In the genomic region with DNA sequence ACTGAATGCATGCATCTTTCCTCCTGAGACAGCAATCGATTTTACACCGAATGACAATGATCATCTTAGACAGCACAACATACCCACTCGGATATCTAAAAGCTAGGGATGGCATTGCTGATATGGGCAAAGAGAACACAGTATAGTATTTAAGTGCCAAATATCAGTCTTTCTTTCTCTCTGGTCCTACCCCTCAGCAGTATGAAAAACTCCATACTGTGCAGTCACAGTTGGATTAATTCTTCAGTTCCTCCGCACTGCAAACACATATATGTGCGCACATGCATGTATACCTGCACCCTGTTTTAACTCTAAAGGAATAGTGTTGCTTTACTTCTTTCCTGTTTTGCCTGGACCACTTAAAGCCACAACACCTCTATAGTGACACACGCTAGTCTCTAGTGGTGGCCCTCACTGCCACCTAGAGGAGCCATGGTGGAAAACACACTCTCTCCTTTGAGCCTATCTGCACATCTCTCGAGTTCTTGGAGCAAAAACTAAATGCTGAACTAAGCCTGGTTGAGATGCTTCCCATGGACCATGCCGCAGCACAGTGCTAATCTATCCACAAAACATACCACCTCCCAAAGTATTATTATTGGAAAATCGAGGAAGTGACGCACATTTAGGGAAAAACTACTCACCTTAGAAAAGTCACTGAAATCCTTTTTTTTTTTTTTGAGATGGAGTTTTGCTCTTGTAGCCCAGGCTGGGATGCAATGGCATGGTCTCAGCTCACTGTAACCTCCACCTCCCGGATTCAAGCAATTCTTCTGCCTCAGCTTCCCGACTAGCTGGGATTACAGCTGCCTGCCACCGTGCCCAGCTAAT, we compare ENCODE assay signal across 1 cellular context.
TF ChIP-seq lines count a peak whose summit lies in the region.

No MANE protein-coding gene starts in this region.

TF ChIP-seq in K562, 482 proteins besides CTCF, POLR2A, EP300 and RAD21:
- TF ChIP-seq, protein P1, sequence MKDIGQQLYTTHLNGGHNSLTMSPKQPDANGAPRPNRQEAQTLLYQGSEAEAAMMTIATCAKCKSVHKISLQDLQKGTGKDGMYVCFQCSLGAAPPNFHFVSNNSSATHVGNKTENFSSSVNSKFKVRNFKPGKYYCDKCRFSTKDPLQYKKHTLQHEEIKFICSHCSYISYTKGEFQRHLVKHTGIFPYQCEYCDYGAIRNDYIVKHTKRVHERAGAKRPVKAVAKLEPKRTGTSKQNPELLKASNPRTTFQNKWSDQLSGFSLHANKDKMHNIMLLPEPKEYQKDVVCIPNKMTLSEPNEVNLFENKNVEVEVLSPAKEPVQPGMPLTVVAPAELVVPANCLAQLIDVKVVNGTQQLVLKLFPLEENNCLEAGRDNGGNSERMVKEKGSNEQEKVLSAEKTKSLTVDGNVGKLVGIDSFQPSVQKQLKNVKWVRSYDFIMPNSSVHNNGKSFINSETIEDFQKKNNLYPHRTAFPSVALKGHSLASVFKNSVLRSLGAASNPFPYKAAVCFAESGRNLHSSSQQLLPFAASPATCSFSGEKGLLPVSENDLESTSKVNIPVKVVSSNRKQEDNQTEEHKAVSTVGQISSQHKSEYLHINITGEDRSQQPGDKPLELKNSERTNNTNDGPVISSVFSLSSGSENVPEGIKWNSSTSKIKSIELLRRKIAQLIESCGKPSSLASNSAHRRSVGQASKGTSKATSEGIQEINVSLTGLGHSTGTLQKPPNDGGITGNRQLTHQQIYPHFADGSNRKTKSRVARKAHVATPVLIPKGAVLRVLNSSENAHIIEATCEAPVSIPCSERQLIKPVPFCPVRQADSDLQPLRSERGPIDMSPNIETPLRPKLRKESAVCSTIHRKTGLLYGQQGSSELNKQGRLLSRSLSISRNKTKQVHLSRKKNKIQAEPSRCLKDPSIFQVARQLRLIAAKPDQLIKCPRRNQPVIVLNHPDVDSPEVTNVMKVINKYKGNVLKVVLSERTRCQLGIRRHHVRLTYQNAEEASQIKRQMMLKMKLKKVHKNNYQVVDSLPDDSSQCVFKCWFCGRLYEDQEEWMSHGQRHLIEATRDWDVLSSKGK (CRISPR knock-in tag; IDR thresholded peaks at IDR 0.05): no peak
- peak; percentile 82 for TF ChIP-seq GATA2 (CRISPR knock-in tag; IDR thresholded peaks at IDR 0.05)
- no peak for TF ChIP-seq DNMT1 (IDR thresholded peaks at IDR 0.05)
- TF ChIP-seq ZNF444 (CRISPR knock-in tag; IDR thresholded peaks at IDR 0.05): no peak
- no peak for TF ChIP-seq ZNF431 (CRISPR knock-in tag; IDR thresholded peaks at IDR 0.05)
- TF ChIP-seq, protein P2, sequence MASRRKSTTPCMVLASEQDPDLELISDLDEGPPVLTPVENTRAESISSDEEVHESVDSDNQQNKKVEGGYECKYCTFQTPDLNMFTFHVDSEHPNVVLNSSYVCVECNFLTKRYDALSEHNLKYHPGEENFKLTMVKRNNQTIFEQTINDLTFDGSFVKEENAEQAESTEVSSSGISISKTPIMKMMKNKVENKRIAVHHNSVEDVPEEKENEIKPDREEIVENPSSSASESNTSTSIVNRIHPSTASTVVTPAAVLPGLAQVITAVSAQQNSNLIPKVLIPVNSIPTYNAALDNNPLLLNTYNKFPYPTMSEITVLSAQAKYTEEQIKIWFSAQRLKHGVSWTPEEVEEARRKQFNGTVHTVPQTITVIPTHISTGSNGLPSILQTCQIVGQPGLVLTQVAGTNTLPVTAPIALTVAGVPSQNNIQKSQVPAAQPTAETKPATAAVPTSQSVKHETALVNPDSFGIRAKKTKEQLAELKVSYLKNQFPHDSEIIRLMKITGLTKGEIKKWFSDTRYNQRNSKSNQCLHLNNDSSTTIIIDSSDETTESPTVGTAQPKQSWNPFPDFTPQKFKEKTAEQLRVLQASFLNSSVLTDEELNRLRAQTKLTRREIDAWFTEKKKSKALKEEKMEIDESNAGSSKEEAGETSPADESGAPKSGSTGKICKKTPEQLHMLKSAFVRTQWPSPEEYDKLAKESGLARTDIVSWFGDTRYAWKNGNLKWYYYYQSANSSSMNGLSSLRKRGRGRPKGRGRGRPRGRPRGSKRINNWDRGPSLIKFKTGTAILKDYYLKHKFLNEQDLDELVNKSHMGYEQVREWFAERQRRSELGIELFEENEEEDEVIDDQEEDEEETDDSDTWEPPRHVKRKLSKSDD (conservative IDR thresholded peaks at IDR 0.05; ENCODE audit: low read length): no peak
- TF ChIP-seq ASH1L (IDR thresholded peaks at IDR 0.05; ENCODE audit: borderline replicate concordance, low read depth, partially characterized antibody): no peak
- TF ChIP-seq MCM2 (IDR thresholded peaks at IDR 0.05; ENCODE audit: low read depth): no peak
- no peak for TF ChIP-seq ETV6 (IDR thresholded peaks at IDR 0.05; ENCODE audit: borderline replicate concordance in 1 of 2, low read depth in 2 of 2, low read length in 1 of 2)
- no peak for TF ChIP-seq ETV6 (CRISPR knock-in tag; IDR thresholded peaks at IDR 0.05; ENCODE audit: borderline replicate concordance)
- TF ChIP-seq SUPT5H (IDR thresholded peaks at IDR 0.05): no peak
- no peak for TF ChIP-seq GATAD2A (IDR thresholded peaks at IDR 0.05)
- TF ChIP-seq, protein P3, sequence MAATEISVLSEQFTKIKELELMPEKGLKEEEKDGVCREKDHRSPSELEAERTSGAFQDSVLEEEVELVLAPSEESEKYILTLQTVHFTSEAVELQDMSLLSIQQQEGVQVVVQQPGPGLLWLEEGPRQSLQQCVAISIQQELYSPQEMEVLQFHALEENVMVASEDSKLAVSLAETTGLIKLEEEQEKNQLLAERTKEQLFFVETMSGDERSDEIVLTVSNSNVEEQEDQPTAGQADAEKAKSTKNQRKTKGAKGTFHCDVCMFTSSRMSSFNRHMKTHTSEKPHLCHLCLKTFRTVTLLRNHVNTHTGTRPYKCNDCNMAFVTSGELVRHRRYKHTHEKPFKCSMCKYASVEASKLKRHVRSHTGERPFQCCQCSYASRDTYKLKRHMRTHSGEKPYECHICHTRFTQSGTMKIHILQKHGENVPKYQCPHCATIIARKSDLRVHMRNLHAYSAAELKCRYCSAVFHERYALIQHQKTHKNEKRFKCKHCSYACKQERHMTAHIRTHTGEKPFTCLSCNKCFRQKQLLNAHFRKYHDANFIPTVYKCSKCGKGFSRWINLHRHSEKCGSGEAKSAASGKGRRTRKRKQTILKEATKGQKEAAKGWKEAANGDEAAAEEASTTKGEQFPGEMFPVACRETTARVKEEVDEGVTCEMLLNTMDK (IDR thresholded peaks at IDR 0.05; ENCODE audit: borderline replicate concordance, insufficient read depth, low read depth, low read length, poor library complexity, severe bottlenecking): peak; percentile 73
- TF ChIP-seq CREM (IDR thresholded peaks at IDR 0.05; ENCODE audit: low read depth): 0 out of 2 replicates have a peak, but pooled peaks have one; percentile 8
- TF ChIP-seq TAF15 (IDR thresholded peaks at IDR 0.05; ENCODE audit: low read depth, low read length): no peak
- TF ChIP-seq CXXC5 (CRISPR knock-in tag; IDR thresholded peaks at IDR 0.05): no peak
- no peak for TF ChIP-seq RBBP5 (IDR thresholded peaks at IDR 0.05; ENCODE audit: borderline replicate concordance, insufficient read depth, low read length, poor library complexity, severe bottlenecking)
- TF ChIP-seq TBL1XR1 (IDR thresholded peaks at IDR 0.05; ENCODE audit: low read length in 2 of 2): no peak
- peak; percentile 20; the same call in 1 of the 2 replicates for TF ChIP-seq STAG1 (CRISPR knock-in tag; IDR thresholded peaks at IDR 0.05; ENCODE audit: borderline replicate concordance)
- TF ChIP-seq TOE1 (IDR thresholded peaks at IDR 0.05; ENCODE audit: borderline replicate concordance): no peak
- TF ChIP-seq TOE1 (CRISPR knock-in tag; IDR thresholded peaks at IDR 0.05; ENCODE audit: borderline replicate concordance, low read depth): no peak
- no peak for TF ChIP-seq CBX1 (IDR thresholded peaks at IDR 0.05; ENCODE audit: low read depth)
TF ChIP-seq in K562: peak in this region for 4.
